8 cellular contexts compared by ENCODE assay signal in genomic region chr6:125099211-125100017, GRCh38. TPM values are rescaled to one million over a fixed set of nuclear protein-coding genes. Genes with fewer than 3 reads are reported as not detected.
DNase-seq lines count a peak whose midpoint lies in the region; ATAC-seq and TF ChIP-seq lines count a peak whose summit lies in the region.

No MANE protein-coding gene starts in this region.

- WGBS in stomach, 5 donors, result 1 to 3% (median 1%) methylated on average over 29 to 48 of the region's 48 CpGs

- DNase-seq in Calu3 (peak; percentile 56), GM23338 (ENCODE audit: low spot score) (peak; percentile 79), NCI-H1092 (lab: John Stamatoyannopoulos, UW) (peak; percentile 7), epithelial cell of proximal tubule (ENCODE audit: low read depth) (no peak), mesothelial cell of epicardium (ENCODE audit: low spot score in 2 of 2, unreplicated experiment in 2 of 2) (peak; percentile 32 to 54), stomach (peak; percentile 40)

- intact Hi-C loops in Calu3 (cut with micrococcal nuclease; ENCODE audit: unreplicated experiment), result no loop called here
- intact Hi-C loops in stomach (cut with DNase I; ENCODE audit: low total_unique reads), result no loop called here

- no peaks in the 10 kb centered on the region for H3K79me2 ChIP-seq in GM23338 (replicated peaks; ENCODE audit: insufficient read depth)

- peak; percentile 91 for ATAC-seq in GM23338
- no peak for ATAC-seq in GM18520 (IDR thresholded peaks at IDR 0.05; ENCODE audit: unreplicated experiment)

- TF ChIP-seq EP300 in stomach (IDR thresholded peaks at IDR 0.05), result no peak

- H3K27ac Mint-ChIP-seq in Calu3 (ENCODE audit: unreplicated experiment) (no peak overlapping the region), GM23338 (no peak overlapping the region), mesothelial cell of epicardium (no peak overlapping the region)

- CTCF ChIA-PET in Calu3 (lab: Charles Lee), result no interaction called here

- no peaks in the 10 kb centered on the region for H3K36me3 ChIP-seq in GM23338 (ENCODE audit: insufficient read depth)
- no peaks in the 10 kb centered on the region for H3K36me3 ChIP-seq in stomach

- H3K9me3 ChIP-seq in stomach, result no peaks in the 10 kb centered on the region

- peaks cover 11% of the 10 kb centered on the region; the same call in 1 of the 2 replicates for H3K4me1 ChIP-seq in GM23338 (ENCODE audit: insufficient read depth)
- H3K4me1 ChIP-seq in stomach, result peaks cover 0 to 18% (median 10%) of the 10 kb centered on the region in 4 donors

- H3K4me3 ChIP-seq in GM23338, result peak overlapping the region; percentile 70
- peak overlapping the region; percentile 46 for H3K4me3 ChIP-seq in WI38 (ENCODE audit: low read depth, low read length)
- peak overlapping the region; percentile 61 for H3K4me3 ChIP-seq in epithelial cell of proximal tubule (ENCODE audit: low read depth, low read length)
- peak overlapping the region; percentile 48 to 68 (median 51) for H3K4me3 ChIP-seq in stomach

- TF ChIP-seq POLR2A in stomach (IDR thresholded peaks at IDR 0.05), result no peak

- H3K27me3 ChIP-seq in GM23338 (ENCODE audit: insufficient read depth) (peaks cover 21% of the 10 kb centered on the region), stomach (no peaks in the 10 kb centered on the region)

- no peaks in the 10 kb centered on the region for H3K9me3 Mint-ChIP-seq in Calu3 (ENCODE audit: low read depth, unreplicated experiment)
- no peaks in the 10 kb centered on the region for H3K9me3 Mint-ChIP-seq in GM23338
- H3K9me3 Mint-ChIP-seq in mesothelial cell of epicardium, result no peaks in the 10 kb centered on the region

- TF ChIP-seq CTCF in Calu3 (IDR thresholded peaks at IDR 0.05; ENCODE audit: unreplicated experiment) (no peak), GM23338 (conservative IDR thresholded peaks at IDR 0.05; ENCODE audit: low read depth in 2 of 2) (0 out of 4 replicates have a peak, but pooled peaks of 1 of the 2 experiments have one; percentile 16), WI38 (IDR thresholded peaks at IDR 0.05; ENCODE audit: low read depth, low read length) (no peak), epithelial cell of proximal tubule (conservative IDR thresholded peaks at IDR 0.05; ENCODE audit: low read depth, low read length) (peak; percentile 6), mesothelial cell of epicardium (IDR thresholded peaks at IDR 0.05; ENCODE audit: unreplicated experiment) (no peak), stomach (IDR thresholded peaks at IDR 0.05) (no peak)

- BruUV-seq in Calu3 (replicated peaks; lab: Mats Ljungman, UMichigan), result no TSS peak

- H3K9me2 ChIP-seq in GM23338 (ENCODE audit: insufficient read depth), result no peaks in the 10 kb centered on the region

- peak overlapping the region; percentile 75 for H3K4me3 Mint-ChIP-seq in Calu3 (ENCODE audit: low read depth, unreplicated experiment)
- peak overlapping the region; percentile 62 for H3K4me3 Mint-ChIP-seq in GM23338
- H3K4me3 Mint-ChIP-seq in mesothelial cell of epicardium, result peak overlapping the region; percentile 75

- peak overlapping the region; percentile 93 for H2AFZ ChIP-seq in GM23338

- H3K4me1 Mint-ChIP-seq in Calu3 (ENCODE audit: low read depth, unreplicated experiment) (peaks cover 29% of the 10 kb centered on the region), GM23338 (peaks cover 34% of the 10 kb centered on the region), mesothelial cell of epicardium (peaks cover 33% of the 10 kb centered on the region)

- H3K36me3 Mint-ChIP-seq in Calu3 (ENCODE audit: insufficient read depth, unreplicated experiment) (peaks cover 10% of the 10 kb centered on the region), GM23338 (ENCODE audit: low read depth) (no peaks in the 10 kb centered on the region), mesothelial cell of epicardium (no peaks in the 10 kb centered on the region)

- H4K20me1 ChIP-seq in GM23338 (replicated peaks; ENCODE audit: insufficient read depth), result no peaks in the 10 kb centered on the region

- peak overlapping the region; percentile 84 for H3K4me2 ChIP-seq in GM23338

- H3K27ac ChIP-seq in GM23338 (ENCODE audit: low read depth) (no peak overlapping the region), stomach (peak overlapping the region in 1 of 5 donors; percentile 43)

- no peaks in the 10 kb centered on the region for H3F3A ChIP-seq in GM23338 (replicated peaks; ENCODE audit: low read depth)

- no peaks in the 10 kb centered on the region for H3K27me3 Mint-ChIP-seq in Calu3 (ENCODE audit: unreplicated experiment)
- H3K27me3 Mint-ChIP-seq in GM23338 (ENCODE audit: insufficient read depth, low read depth, poor library complexity), result peaks cover 12% of the 10 kb centered on the region
- no peaks in the 10 kb centered on the region for H3K27me3 Mint-ChIP-seq in mesothelial cell of epicardium (ENCODE audit: low read depth)

TF ChIP-seq in GM23338, 12 proteins besides CTCF, POLR2A, EP300 and RAD21:
- TF ChIP-seq REST (IDR thresholded peaks at IDR 0.05; ENCODE audit: unreplicated experiment), result no peak
- 0 out of 2 replicates have a peak, but pooled peaks have one; percentile 33 for TF ChIP-seq POLR2AphosphoS5 (IDR thresholded peaks at IDR 0.05; ENCODE audit: low read depth)

RNA-seq across cellular contexts. Expression of gene TPD52L1, which starts 54.2 kb away (rescaled TPM):
- 37.5 and 50.6 TPM in 2 replicates for total RNA-seq in Calu3 (2022)
- 13.5 and 22.8 TPM in 2 replicates for total RNA-seq in GM23338 (2014; rRNA removed; shearing (Covaris generic))
- 18.5 and 24.0 TPM in 2 replicates for polyA plus RNA-seq in GM23338 (2016; fragmentation: Nextera tagmentation; extraction: Ambion mirVana)
- total RNA-seq in epithelial cell of proximal tubule, result 54.3 and 67.3 TPM in 2 replicates
- 200 to 212 TPM (median 209 TPM) in 3 replicates for total RNA-seq in mesothelial cell of epicardium
- total RNA-seq in stomach, result 100 to 1,000 TPM in 1 of 5 donors, 10 to 100 TPM in 4; 14.8 to 100 (median 23.3) TPM
- polyA plus RNA-seq in stomach, result 100 to 1,000 TPM in 1 of 3 donors, 10 to 100 TPM in 2; 80.6 to 102 (median 95.3) TPM
